In genomic region chr1:224745388-224745787, GRCh38 we compare ENCODE assay signal across 20 cellular contexts.
"Had no signal": no experiment of that assay in that cellular context is flagged by ENCODE, and none has a peak within 500 bp of the region (broad histone marks: within the 10 kb centered on the region; RNA-seq: fewer than 3 reads in every experiment).

No MANE protein-coding gene starts in this region.

- DNase-seq: activated CD4-positive, alpha-beta memory T cell treated with anti-CD3 and anti-CD28 coated beads for 36 hours; activated gamma-delta T cell treated with Interleukin-2 at 50 U/mL for 16 hours; activated T-cell treated with anti-CD3 and anti-CD28 coated beads, Interleukin-2, amount 50 U/mL, for 48 hours; effector memory CD4-positive, alpha-beta T cell; foreskin melanocyte; heart left ventricle; left cardiac atrium; naive B cell; retina; stimulated activated CD4-positive, alpha-beta T cell treated with anti-CD3 and anti-CD28 coated beads, Interleukin-2, amount 100 ng/mL, for 48 hours; tibial artery; uterus had no signal

- H3K27me3 Mint-ChIP-seq: dendritic cell treated with granulocyte-macrophage colony-stimulating factor and Interleukin-4, amounts not matched to agents 40 ng/mL and 50 ng/mL, for 4 days; naive B cell had no signal

- H3K36me3 Mint-ChIP-seq: activated CD4-positive, alpha-beta memory T cell treated with anti-CD3 and anti-CD28 coated beads for 36 hours; naive B cell; stimulated activated memory B cell treated with anti-CD40 and anti-IgM and Interleukin-4, amounts not matched to agents 10 μg/mL and 1 μg/mL and 100 μg/mL, for 72 hours had no signal

- H3K4me3 Mint-ChIP-seq: activated CD4-positive, alpha-beta memory T cell treated with anti-CD3 and anti-CD28 coated beads for 36 hours; activated CD4-positive, alpha-beta T cell treated with anti-CD3 and anti-CD28 coated beads for 36 hours; dendritic cell treated with granulocyte-macrophage colony-stimulating factor and Interleukin-4, amounts not matched to agents 40 ng/mL and 50 ng/mL, for 4 days; stimulated activated memory B cell treated with anti-CD40 and anti-IgM and Interleukin-4, amounts not matched to agents 10 μg/mL and 1 μg/mL and 100 μg/mL, for 72 hours had no signal

- ATAC-seq: heart left ventricle, left cardiac atrium had no signal

- H3K36me3 ChIP-seq: ascending aorta, heart left ventricle, neutrophil, tibial artery, uterus had no signal

- H3K9me3 Mint-ChIP-seq: activated CD4-positive, alpha-beta memory T cell treated with anti-CD3 and anti-CD28 coated beads for 36 hours; dendritic cell treated with granulocyte-macrophage colony-stimulating factor and Interleukin-4, amounts not matched to agents 40 ng/mL and 50 ng/mL, for 4 days; stimulated activated memory B cell treated with anti-CD40 and anti-IgM and Interleukin-4, amounts not matched to agents 10 μg/mL and 1 μg/mL and 100 μg/mL, for 72 hours had no signal

- H3K27ac ChIP-seq: ascending aorta, heart left ventricle, neutrophil, parathyroid adenoma, tibial artery, uterus, VCaP had no signal

- H3K27me3 ChIP-seq: ascending aorta, heart left ventricle, neutrophil, tibial artery, uterus had no signal

- H3K4me3 ChIP-seq: ascending aorta, heart left ventricle, lung, tibial artery, uterus had no signal

- H3K9me3 ChIP-seq: ascending aorta, heart left ventricle, neutrophil, tibial artery, uterus had no signal

- H3K4me1 Mint-ChIP-seq: naive B cell had no signal

- H3K4me1 ChIP-seq: ascending aorta, parathyroid adenoma, tibial artery, uterus had no signal

- H3K27ac Mint-ChIP-seq: activated CD4-positive, alpha-beta memory T cell treated with anti-CD3 and anti-CD28 coated beads for 36 hours; activated CD4-positive, alpha-beta T cell treated with anti-CD3 and anti-CD28 coated beads for 36 hours; dendritic cell treated with granulocyte-macrophage colony-stimulating factor and Interleukin-4, amounts not matched to agents 40 ng/mL and 50 ng/mL, for 4 days; naive B cell; stimulated activated memory B cell treated with anti-CD40 and anti-IgM and Interleukin-4, amounts not matched to agents 10 μg/mL and 1 μg/mL and 100 μg/mL, for 72 hours had no signal
